In the genomic region with DNA sequence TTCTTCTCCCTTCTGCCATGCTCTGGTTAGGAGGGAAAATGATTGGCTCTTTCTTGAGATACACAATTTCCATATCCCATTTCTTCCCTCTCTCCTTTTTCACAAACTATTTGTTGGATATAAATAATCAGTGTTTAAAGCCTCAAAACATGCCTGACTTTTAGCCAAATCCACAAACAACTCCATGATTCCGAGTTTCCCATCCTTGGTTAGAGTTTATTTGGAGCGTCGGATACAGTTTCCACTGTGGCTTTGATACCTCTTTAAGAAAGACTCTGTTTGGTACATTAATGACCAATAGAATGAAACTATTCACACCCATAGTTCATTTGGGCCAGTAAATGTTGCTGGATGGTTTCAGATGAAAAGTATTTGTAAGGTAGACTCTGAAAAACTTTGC, we compare ENCODE assay signal across 1 cellular context.
TF ChIP-seq lines count a peak whose summit lies in the region.

No MANE protein-coding gene starts in this region.

TF ChIP-seq in GM23338, 12 proteins besides CTCF, POLR2A, EP300 and RAD21 (continued from another document):
- TF ChIP-seq NANOG (IDR thresholded peaks at IDR 0.05; ENCODE audit: borderline replicate concordance) (no peak), CREB1 (CRISPR knock-in tag; IDR thresholded peaks at IDR 0.05; ENCODE audit: low read depth) (no peak), EZH2phosphoT487 (IDR thresholded peaks at IDR 0.05; ENCODE audit: unreplicated experiment) (no peak), EZH2 (IDR thresholded peaks at IDR 0.05; ENCODE audit: low read depth, unreplicated experiment) (no peak), JUNB (IDR thresholded peaks at IDR 0.05; ENCODE audit: unreplicated experiment) (no peak), ZNF331 (CRISPR knock-in tag; IDR thresholded peaks at IDR 0.05; ENCODE audit: low read depth) (no peak), STAT1 (IDR thresholded peaks at IDR 0.05; ENCODE audit: unreplicated experiment) (no peak)
- TF ChIP-seq, protein P1, sequence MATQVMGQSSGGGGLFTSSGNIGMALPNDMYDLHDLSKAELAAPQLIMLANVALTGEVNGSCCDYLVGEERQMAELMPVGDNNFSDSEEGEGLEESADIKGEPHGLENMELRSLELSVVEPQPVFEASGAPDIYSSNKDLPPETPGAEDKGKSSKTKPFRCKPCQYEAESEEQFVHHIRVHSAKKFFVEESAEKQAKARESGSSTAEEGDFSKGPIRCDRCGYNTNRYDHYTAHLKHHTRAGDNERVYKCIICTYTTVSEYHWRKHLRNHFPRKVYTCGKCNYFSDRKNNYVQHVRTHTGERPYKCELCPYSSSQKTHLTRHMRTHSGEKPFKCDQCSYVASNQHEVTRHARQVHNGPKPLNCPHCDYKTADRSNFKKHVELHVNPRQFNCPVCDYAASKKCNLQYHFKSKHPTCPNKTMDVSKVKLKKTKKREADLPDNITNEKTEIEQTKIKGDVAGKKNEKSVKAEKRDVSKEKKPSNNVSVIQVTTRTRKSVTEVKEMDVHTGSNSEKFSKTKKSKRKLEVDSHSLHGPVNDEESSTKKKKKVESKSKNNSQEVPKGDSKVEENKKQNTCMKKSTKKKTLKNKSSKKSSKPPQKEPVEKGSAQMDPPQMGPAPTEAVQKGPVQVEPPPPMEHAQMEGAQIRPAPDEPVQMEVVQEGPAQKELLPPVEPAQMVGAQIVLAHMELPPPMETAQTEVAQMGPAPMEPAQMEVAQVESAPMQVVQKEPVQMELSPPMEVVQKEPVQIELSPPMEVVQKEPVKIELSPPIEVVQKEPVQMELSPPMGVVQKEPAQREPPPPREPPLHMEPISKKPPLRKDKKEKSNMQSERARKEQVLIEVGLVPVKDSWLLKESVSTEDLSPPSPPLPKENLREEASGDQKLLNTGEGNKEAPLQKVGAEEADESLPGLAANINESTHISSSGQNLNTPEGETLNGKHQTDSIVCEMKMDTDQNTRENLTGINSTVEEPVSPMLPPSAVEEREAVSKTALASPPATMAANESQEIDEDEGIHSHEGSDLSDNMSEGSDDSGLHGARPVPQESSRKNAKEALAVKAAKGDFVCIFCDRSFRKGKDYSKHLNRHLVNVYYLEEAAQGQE (IDR thresholded peaks at IDR 0.05; ENCODE audit: unreplicated experiment), result no peak
- TF ChIP-seq, protein P2, sequence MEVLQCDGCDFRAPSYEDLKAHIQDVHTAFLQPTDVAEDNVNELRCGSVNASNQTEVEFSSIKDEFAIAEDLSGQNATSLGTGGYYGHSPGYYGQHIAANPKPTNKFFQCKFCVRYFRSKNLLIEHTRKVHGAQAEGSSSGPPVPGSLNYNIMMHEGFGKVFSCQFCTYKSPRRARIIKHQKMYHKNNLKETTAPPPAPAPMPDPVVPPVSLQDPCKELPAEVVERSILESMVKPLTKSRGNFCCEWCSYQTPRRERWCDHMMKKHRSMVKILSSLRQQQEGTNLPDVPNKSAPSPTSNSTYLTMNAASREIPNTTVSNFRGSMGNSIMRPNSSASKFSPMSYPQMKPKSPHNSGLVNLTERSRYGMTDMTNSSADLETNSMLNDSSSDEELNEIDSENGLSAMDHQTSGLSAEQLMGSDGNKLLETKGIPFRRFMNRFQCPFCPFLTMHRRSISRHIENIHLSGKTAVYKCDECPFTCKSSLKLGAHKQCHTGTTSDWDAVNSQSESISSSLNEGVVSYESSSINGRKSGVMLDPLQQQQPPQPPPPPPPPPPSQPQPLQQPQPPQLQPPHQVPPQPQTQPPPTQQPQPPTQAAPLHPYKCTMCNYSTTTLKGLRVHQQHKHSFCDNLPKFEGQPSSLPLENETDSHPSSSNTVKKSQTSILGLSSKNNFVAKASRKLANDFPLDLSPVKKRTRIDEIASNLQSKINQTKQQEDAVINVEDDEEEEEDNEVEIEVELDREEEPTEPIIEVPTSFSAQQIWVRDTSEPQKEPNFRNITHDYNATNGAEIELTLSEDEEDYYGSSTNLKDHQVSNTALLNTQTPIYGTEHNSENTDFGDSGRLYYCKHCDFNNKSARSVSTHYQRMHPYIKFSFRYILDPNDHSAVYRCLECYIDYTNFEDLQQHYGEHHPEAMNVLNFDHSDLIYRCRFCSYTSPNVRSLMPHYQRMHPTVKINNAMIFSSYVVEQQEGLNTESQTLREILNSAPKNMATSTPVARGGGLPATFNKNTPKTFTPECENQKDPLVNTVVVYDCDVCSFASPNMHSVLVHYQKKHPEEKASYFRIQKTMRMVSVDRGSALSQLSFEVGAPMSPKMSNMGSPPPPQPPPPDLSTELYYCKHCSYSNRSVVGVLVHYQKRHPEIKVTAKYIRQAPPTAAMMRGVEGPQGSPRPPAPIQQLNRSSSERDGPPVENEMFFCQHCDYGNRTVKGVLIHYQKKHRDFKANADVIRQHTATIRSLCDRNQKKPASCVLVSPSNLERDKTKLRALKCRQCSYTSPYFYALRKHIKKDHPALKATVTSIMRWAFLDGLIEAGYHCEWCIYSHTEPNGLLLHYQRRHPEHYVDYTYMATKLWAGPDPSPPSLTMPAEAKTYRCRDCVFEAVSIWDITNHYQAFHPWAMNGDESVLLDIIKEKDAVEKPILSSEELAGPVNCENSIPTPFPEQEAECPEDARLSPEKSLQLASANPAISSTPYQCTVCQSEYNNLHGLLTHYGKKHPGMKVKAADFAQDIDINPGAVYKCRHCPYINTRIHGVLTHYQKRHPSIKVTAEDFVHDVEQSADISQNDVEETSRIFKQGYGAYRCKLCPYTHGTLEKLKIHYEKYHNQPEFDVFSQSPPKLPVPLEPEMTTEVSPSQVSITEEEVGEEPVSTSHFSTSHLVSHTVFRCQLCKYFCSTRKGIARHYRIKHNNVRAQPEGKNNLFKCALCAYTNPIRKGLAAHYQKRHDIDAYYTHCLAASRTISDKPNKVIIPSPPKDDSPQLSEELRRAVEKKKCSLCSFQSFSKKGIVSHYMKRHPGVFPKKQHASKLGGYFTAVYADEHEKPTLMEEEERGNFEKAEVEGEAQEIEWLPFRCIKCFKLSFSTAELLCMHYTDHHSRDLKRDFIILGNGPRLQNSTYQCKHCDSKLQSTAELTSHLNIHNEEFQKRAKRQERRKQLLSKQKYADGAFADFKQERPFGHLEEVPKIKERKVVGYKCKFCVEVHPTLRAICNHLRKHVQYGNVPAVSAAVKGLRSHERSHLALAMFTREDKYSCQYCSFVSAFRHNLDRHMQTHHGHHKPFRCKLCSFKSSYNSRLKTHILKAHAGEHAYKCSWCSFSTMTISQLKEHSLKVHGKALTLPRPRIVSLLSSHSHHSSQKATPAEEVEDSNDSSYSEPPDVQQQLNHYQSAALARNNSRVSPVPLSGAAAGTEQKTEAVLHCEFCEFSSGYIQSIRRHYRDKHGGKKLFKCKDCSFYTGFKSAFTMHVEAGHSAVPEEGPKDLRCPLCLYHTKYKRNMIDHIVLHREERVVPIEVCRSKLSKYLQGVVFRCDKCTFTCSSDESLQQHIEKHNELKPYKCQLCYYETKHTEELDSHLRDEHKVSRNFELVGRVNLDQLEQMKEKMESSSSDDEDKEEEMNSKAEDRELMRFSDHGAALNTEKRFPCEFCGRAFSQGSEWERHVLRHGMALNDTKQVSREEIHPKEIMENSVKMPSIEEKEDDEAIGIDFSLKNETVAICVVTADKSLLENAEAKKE (CRISPR knock-in tag; IDR thresholded peaks at IDR 0.05), result no peak
